In the genomic region with DNA sequence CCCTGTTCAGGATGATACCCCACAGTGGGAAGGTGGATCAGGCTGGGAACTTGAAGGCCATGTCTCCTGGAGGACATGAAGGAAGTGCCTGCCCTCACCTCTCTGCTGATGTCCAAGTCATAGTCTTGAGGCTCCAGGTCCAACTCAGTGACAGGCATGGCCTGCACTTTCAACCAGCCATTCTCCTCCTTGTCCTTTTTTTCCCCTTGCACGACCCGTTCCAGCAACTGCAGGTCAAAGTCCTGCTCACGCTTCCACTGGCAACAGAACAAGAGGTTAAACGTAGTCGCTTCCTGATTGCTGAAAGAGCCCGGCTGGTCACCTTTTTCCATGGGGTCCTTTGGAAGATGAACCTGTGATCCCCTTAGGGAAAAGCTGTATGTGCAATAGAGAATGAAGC, we compare ENCODE assay signal across 9 cellular contexts.
"Had no signal": no experiment of that assay in that cellular context is flagged by ENCODE, and none has a peak within 500 bp of the region (broad histone marks: within the 10 kb centered on the region; RNA-seq: fewer than 3 reads in every experiment).

No MANE protein-coding gene starts in this region.

- H3K4me3 ChIP-seq: heart right ventricle, testis had no signal

- H3K4me1 Mint-ChIP-seq: activated CD4-positive, alpha-beta memory T cell treated with anti-CD3 and anti-CD28 coated beads, Interleukin-2, amount 10 ng/mL, durations not matched to agents 7 days and 5 days; activated CD4-positive, alpha-beta T cell treated with anti-CD3 and anti-CD28 coated beads, Interleukin-2, amount 10 ng/mL, durations not matched to agents 24 days and 14 days had no signal

- H3K27me3 Mint-ChIP-seq: activated CD4-positive, alpha-beta memory T cell treated with anti-CD3 and anti-CD28 coated beads, Interleukin-2, amount 10 ng/mL, durations not matched to agents 7 days and 5 days; activated CD4-positive, alpha-beta T cell treated with anti-CD3 and anti-CD28 coated beads, Interleukin-2, amount 10 ng/mL, durations not matched to agents 24 days and 14 days; activated naive CD8-positive, alpha-beta T cell treated with anti-CD3 and anti-CD28 coated beads, Interleukin-2, amount 50 U/mL, for 24 hours had no signal

- DNase-seq: activated gamma-delta T cell had no signal

- H3K9me3 Mint-ChIP-seq: activated CD4-positive, alpha-beta memory T cell treated with anti-CD3 and anti-CD28 coated beads, Interleukin-2, amount 10 ng/mL, durations not matched to agents 7 days and 5 days; activated CD4-positive, alpha-beta T cell treated with anti-CD3 and anti-CD28 coated beads, Interleukin-2, amount 10 ng/mL, durations not matched to agents 24 days and 14 days; activated naive CD8-positive, alpha-beta T cell treated with anti-CD3 and anti-CD28 coated beads, Interleukin-2, amount 50 U/mL, for 24 hours; nephron progenitor cell had no signal

- H3K27me3 ChIP-seq: heart right ventricle, testis had no signal

- H3K9me3 ChIP-seq: heart right ventricle, testis had no signal

- H3K4me1 ChIP-seq: parathyroid adenoma had no signal

- H3K4me3 Mint-ChIP-seq: activated CD4-positive, alpha-beta memory T cell treated with anti-CD3 and anti-CD28 coated beads, Interleukin-2, amount 10 ng/mL, durations not matched to agents 7 days and 5 days; activated CD4-positive, alpha-beta T cell treated with anti-CD3 and anti-CD28 coated beads, Interleukin-2, amount 10 ng/mL, durations not matched to agents 24 days and 14 days; activated naive CD8-positive, alpha-beta T cell treated with anti-CD3 and anti-CD28 coated beads, Interleukin-2, amount 50 U/mL, for 24 hours; nephron progenitor cell had no signal

- H3K27ac ChIP-seq: parathyroid adenoma, VCaP had no signal

- H3K9ac ChIP-seq: parathyroid adenoma had no signal

- H3K27ac Mint-ChIP-seq: activated CD4-positive, alpha-beta memory T cell treated with anti-CD3 and anti-CD28 coated beads, Interleukin-2, amount 10 ng/mL, durations not matched to agents 7 days and 5 days; activated CD4-positive, alpha-beta T cell treated with anti-CD3 and anti-CD28 coated beads, Interleukin-2, amount 10 ng/mL, durations not matched to agents 24 days and 14 days; activated naive CD8-positive, alpha-beta T cell treated with anti-CD3 and anti-CD28 coated beads, Interleukin-2, amount 50 U/mL, for 24 hours; nephron progenitor cell had no signal
